26 cellular contexts compared by ENCODE assay signal in the genomic region with DNA sequence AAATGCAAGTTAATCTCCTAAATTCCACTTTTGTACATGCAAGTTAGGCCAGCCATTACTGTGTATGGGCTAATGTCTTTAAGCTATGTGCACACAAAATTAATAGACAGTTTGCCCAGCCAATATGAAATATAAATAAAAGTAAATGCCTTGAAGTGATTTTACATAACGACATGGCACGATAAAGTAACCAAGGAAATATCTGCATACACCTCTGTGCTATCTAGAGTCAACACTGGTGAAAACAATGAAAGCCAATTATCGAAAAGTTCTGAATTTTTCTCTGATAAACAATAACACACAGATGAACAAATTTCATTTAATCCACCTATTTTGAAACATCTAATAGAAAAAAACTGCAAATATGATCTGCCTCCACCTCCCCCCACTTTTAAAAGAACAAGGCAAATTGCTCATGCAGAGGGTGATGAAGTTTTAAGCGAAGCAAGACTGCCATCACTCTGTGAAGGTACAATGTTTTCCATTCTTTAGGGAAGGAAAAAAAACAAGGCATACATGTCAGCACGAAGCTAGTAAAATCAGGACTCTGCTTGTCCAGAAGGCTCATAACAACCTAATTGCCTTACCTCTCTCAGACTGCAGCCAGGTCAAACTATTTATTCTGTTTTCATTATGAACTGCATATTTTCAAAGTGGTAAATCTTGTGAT.
A peak's percentile ranks its signal among the peaks of the same experiment; 100 is the strongest.
DNase-seq lines count a peak whose midpoint lies in the region; ATAC-seq, FAIRE-seq and TF ChIP-seq lines count a peak whose summit lies in the region.
"Had no signal": no experiment of that assay in that cellular context is flagged by ENCODE, and none has a peak within 500 bp of the region (broad histone marks: within the 10 kb centered on the region; RNA-seq: fewer than 3 reads in every experiment).

No MANE protein-coding gene starts in this region.

- peak; percentile 55 for DNase-seq in NCI-H2107 treated with DMSO at 0.1 percent for 48 hours (lab: John Stamatoyannopoulos, UW; ENCODE audit: unreplicated experiment)
- no peak for DNase-seq in NCI-H2107 (lab: John Stamatoyannopoulos, UW)
- DNase-seq in endothelial cell of umbilical vein (ENCODE audit: low read depth, low spot score) = no peak
- DNase-seq in left lung = no peak
- no peak for DNase-seq in upper lobe of right lung
- no peak for DNase-seq in stimulated activated CD8-positive, alpha-beta memory T cell treated with anti-CD3 and anti-CD28 coated beads, Interleukin-4, amount 100 ng/mL, for 48 hours
- DNase-seq in NCI-H446 treated with DMSO at 0.1 percent for 48 hours (lab: John Stamatoyannopoulos, UW) = no peak
- DNase-seq: activated CD4-positive, alpha-beta T cell treated with anti-CD3 and anti-CD28 coated beads for 1 hour; activated CD8-positive, alpha-beta memory T cell treated with anti-CD3 and anti-CD28 coated beads for 24 hours; activated naive CD4-positive, alpha-beta T cell treated with Interleukin-2 at 50 U/mL for 16 hours; activated T-cell treated with anti-CD3 and anti-CD28 coated beads, Interleukin-2, amount 50 U/mL, for 24 hours; AML-193; CD8-positive, alpha-beta memory T cell; cortex of kidney; hippocampal formation; lower lobe of right lung; NCI-H146; NCI-H82; retina; SHP77; stimulated activated CD4-positive, alpha-beta T cell treated with anti-CD3 and anti-CD28 coated beads, Interleukin-4, amount 100 ng/mL, for 1 hour; stimulated activated naive CD4-positive, alpha-beta T cell treated with Interleukin-2 at 50 U/mL for 16 hours; SW 1271 had no signal

- BruUV-seq in endothelial cell of umbilical vein (replicated peaks; lab: Mats Ljungman, UMichigan) = no TSS peak

- H3K4me1 ChIP-seq in endothelial cell of umbilical vein (ENCODE audit: control insufficient read depth, extremely low read depth, insufficient read depth, low read length) (peaks cover 15% of the 10 kb centered on the region), left lung (peaks cover 0 to 11% of the 10 kb centered on the region in 2 donors), upper lobe of right lung (peaks cover 5% of the 10 kb centered on the region)

- peaks cover 0 to 2% of the 10 kb centered on the region in 2 experiments for H3K36me3 ChIP-seq in endothelial cell of umbilical vein (ENCODE audit: control insufficient read depth in 2 of 2, extremely low read depth in 1 of 2, insufficient read depth in 2 of 2, low read length in 2 of 2)
- no peaks in the 10 kb centered on the region for H3K36me3 ChIP-seq in left lung
- H3K36me3 ChIP-seq in upper lobe of right lung = no peaks in the 10 kb centered on the region
- H3K36me3 ChIP-seq: lower lobe of right lung had no signal

- no peaks in the 10 kb centered on the region for H4K20me1 ChIP-seq in endothelial cell of umbilical vein (replicated peaks; ENCODE audit: control insufficient read depth, extremely low read depth, insufficient read depth, low read length)

- no peak overlapping the region for H3K27ac ChIP-seq in endothelial cell of umbilical vein (ENCODE audit: insufficient read depth, low read depth, low read length)
- no peak overlapping the region for H3K27ac ChIP-seq in left lung
- no peak overlapping the region for H3K27ac ChIP-seq in upper lobe of right lung
- H3K27ac ChIP-seq: 22Rv1, lower lobe of right lung had no signal

- no peak overlapping the region for H2AFZ ChIP-seq in endothelial cell of umbilical vein (ENCODE audit: low read depth, low read length)

- H3K4me3 ChIP-seq in endothelial cell of umbilical vein (replicated peaks in 1 of 3; ENCODE audit: insufficient read depth in 1 of 3, low read depth in 1 of 3, low read length in 3 of 3) (no peak overlapping the region), left lung (no peak overlapping the region), upper lobe of right lung (no peak overlapping the region)
- H3K4me3 ChIP-seq: lower lobe of right lung had no signal

- no peaks in the 10 kb centered on the region for H3K9me3 ChIP-seq in endothelial cell of umbilical vein (replicated peaks; ENCODE audit: control insufficient read depth, insufficient read depth, low read length)
- H3K9me3 ChIP-seq in left lung = no peaks in the 10 kb centered on the region
- H3K9me3 ChIP-seq in upper lobe of right lung = no peaks in the 10 kb centered on the region
- H3K9me3 ChIP-seq: lower lobe of right lung had no signal

- H3K27me3 ChIP-seq in endothelial cell of umbilical vein (ENCODE audit: control insufficient read depth in 2 of 2, insufficient read depth in 2 of 2, low read length in 2 of 2) (no peaks in the 10 kb centered on the region), left lung (no peaks in the 10 kb centered on the region), upper lobe of right lung (no peaks in the 10 kb centered on the region)

- H3K9me1 ChIP-seq in endothelial cell of umbilical vein (replicated peaks; ENCODE audit: control insufficient read depth, extremely low read depth, insufficient read depth, low read length) = no peaks in the 10 kb centered on the region

- no peak for TF ChIP-seq POLR2A in endothelial cell of umbilical vein (IDR thresholded peaks at IDR 0.05; ENCODE audit: low read depth, low read length)

- H3K9ac ChIP-seq in endothelial cell of umbilical vein (replicated peaks; ENCODE audit: extremely low read depth, insufficient read depth, low read length) = no peak overlapping the region

- peak overlapping the region; percentile 4 for H3K4me2 ChIP-seq in endothelial cell of umbilical vein (ENCODE audit: insufficient read depth, low read length)

- FAIRE-seq in endothelial cell of umbilical vein (lab: Jason Lieb, UNC) = no peak
- FAIRE-seq: endometrium had no signal

- TF ChIP-seq CTCF in endothelial cell of umbilical vein (IDR thresholded peaks at IDR 0.05; ENCODE audit: extremely low read depth in 1 of 2, insufficient read depth in 1 of 2, low read depth in 1 of 2, low read length in 2 of 2) (no peak), left lung (IDR thresholded peaks at IDR 0.05) (no peak), upper lobe of right lung (IDR thresholded peaks at IDR 0.05) (peak; percentile 9)

- POLR2A ChIA-PET in endothelial cell of umbilical vein (lab: Charles Lee) = no interaction called here

- intact Hi-C loops in endothelial cell of umbilical vein (cut with micrococcal nuclease) = no loop called here
- intact Hi-C loops in left lung (cut with DNase I) = no loop called here
- intact Hi-C loops in upper lobe of right lung (cut with DNase I) = no loop called here

- dilution Hi-C loops in endothelial cell of umbilical vein (cut with MboI; ENCODE audit: extremely low pct_ligation_motif_present, low sequenced_read_pairs) = no loop called here

- ATAC-seq in left lung (peak; percentile 63), upper lobe of right lung (peak; percentile 39), HG02973 (IDR thresholded peaks at IDR 0.05; ENCODE audit: unreplicated experiment) (no peak)

- H3K79me2 ChIP-seq in endothelial cell of umbilical vein (ENCODE audit: control insufficient read depth, insufficient read depth, low read length) = peaks cover 3% of the 10 kb centered on the region

- CTCF ChIA-PET in endothelial cell of umbilical vein (lab: Charles Lee) = interaction anchor here (1.0 to 4.4 kb wide), 6 partner anchors 9 to 289 kb away, joined by 3 to 16 read pairs (median 3); no protein-coding TSS in a partner anchor

TF ChIP-seq in endothelial cell of umbilical vein, 7 proteins besides CTCF, POLR2A, EP300 and RAD21:
- TF ChIP-seq GATA2 (IDR thresholded peaks at IDR 0.05; ENCODE audit: insufficient read depth, insufficient read length, low read depth, low read length) (no peak), FOS (IDR thresholded peaks at IDR 0.05; ENCODE audit: borderline replicate concordance, insufficient read depth, low read length) (no peak), EZH2 (IDR thresholded peaks at IDR 0.05; ENCODE audit: borderline replicate concordance, low read depth, low read length, severe bottlenecking) (no peak), POLR2AphosphoS5 (IDR thresholded peaks at IDR 0.05; ENCODE audit: insufficient read depth, low read depth, low read length) (no peak), MYC (IDR thresholded peaks at IDR 0.05; ENCODE audit: low read depth, low read length) (no peak), JUN (IDR thresholded peaks at IDR 0.05; ENCODE audit: borderline replicate concordance, insufficient read depth, insufficient read length, low read depth) (no peak)
- TF ChIP-seq, protein P1, sequence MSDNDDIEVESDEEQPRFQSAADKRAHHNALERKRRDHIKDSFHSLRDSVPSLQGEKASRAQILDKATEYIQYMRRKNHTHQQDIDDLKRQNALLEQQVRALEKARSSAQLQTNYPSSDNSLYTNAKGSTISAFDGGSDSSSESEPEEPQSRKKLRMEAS (IDR thresholded peaks at IDR 0.05; ENCODE audit: insufficient read depth, insufficient read length) = no peak
TF ChIP-seq in endothelial cell of umbilical vein: peak in this region for 0.
